25 cellular contexts compared by ENCODE assay signal in genomic region chr6:161482517-161482903, GRCh38.
DNase-seq lines count a peak whose midpoint lies in the region; ATAC-seq, FAIRE-seq and TF ChIP-seq lines count a peak whose summit lies in the region.
"Had no signal": no experiment of that assay in that cellular context is flagged by ENCODE, and none has a peak within 500 bp of the region (broad histone marks: within the 10 kb centered on the region; RNA-seq: fewer than 3 reads in every experiment).

No MANE protein-coding gene starts in this region.

- H3K27me3 ChIP-seq in skeletal muscle tissue (ENCODE audit: control insufficient read depth in 3 of 3, insufficient read depth in 3 of 3, low read length in 3 of 3), result no peaks in the 10 kb centered on the region
- H3K27me3 ChIP-seq: hepatocyte, ovary, vagina had no signal

- no peak overlapping the region for H3K4me3 Mint-ChIP-seq in nephron
- H3K4me3 Mint-ChIP-seq: activated naive CD8-positive, alpha-beta T cell; CD4-positive, alpha-beta T cell; naive B cell; stimulated activated effector memory CD8-positive, alpha-beta T cell treated with anti-CD3 and anti-CD28 coated beads, Interleukin-12 subunit alpha, Interleukin-12 subunit beta, amount 100 ng/mL, for 72 hours had no signal

- H3K27me3 Mint-ChIP-seq in nephron (ENCODE audit: low read depth), result peaks cover 4% of the 10 kb centered on the region
- H3K27me3 Mint-ChIP-seq: CD4-positive, alpha-beta T cell; naive B cell had no signal

- H3K4me1 Mint-ChIP-seq in nephron, result no peaks in the 10 kb centered on the region
- H3K4me1 Mint-ChIP-seq: naive B cell; stimulated activated effector memory CD8-positive, alpha-beta T cell treated with anti-CD3 and anti-CD28 coated beads, Interleukin-12 subunit alpha, Interleukin-12 subunit beta, amount 100 ng/mL, for 72 hours had no signal

- no peak overlapping the region for H3K9ac ChIP-seq in skeletal muscle tissue (ENCODE audit: low read depth in 1 of 3, low read length in 3 of 3)

- peaks cover 9 to 23% (median 14%) of the 10 kb centered on the region in 3 donors for H3K4me1 ChIP-seq in skeletal muscle tissue (ENCODE audit: control insufficient read depth in 3 of 3, insufficient read depth in 3 of 3, low read length in 3 of 3)

- TF ChIP-seq CTCF in fibroblast of villous mesenchyme (IDR thresholded peaks at IDR 0.05; ENCODE audit: insufficient read depth, low read depth, low read length), result no peak
- TF ChIP-seq CTCF in nephron (IDR thresholded peaks at IDR 0.05; ENCODE audit: unreplicated experiment in 3 of 3), result no peak

- DNase-seq in fibroblast of villous mesenchyme (ENCODE audit: low read depth) (peak; percentile 58), H54 (ENCODE audit: insufficient read length, low spot score) (no peak), islet precursor cell (no peak)
- DNase-seq: activated CD4-positive, alpha-beta T cell treated with anti-CD3 and anti-CD28 coated beads, Interleukin-2, amount 50 U/mL, for 4 hours; activated CD8-positive, alpha-beta memory T cell treated with anti-CD3 and anti-CD28 coated beads, Interleukin-2, amount 50 U/mL, for 48 hours; CD4-positive, alpha-beta T cell; Kasumi-1; mammary epithelial cell; naive B cell; NCI-H187; ovary; stimulated activated CD4-positive, alpha-beta T cell treated with anti-CD3 and anti-CD28 coated beads, Interleukin-2, amount 100 ng/mL, for 24 hours had no signal

- ATAC-seq in GM18858 (IDR thresholded peaks at IDR 0.05; ENCODE audit: unreplicated experiment), result no peak
- ATAC-seq: HCT116; stimulated activated effector memory CD8-positive, alpha-beta T cell treated with anti-CD3 and anti-CD28 coated beads, Interleukin-12 subunit alpha, Interleukin-12 subunit beta, amount 100 ng/mL, for 72 hours had no signal

- peak overlapping the region; percentile 17 for H3K27ac ChIP-seq in skeletal muscle tissue (ENCODE audit: low read depth, low read length)
- H3K27ac ChIP-seq: hepatocyte, ovary, thoracic aorta, vagina had no signal

- no peaks in the 10 kb centered on the region for H3K9me3 Mint-ChIP-seq in nephron
- H3K9me3 Mint-ChIP-seq: activated T-helper 2 cell treated with anti-CD3 and anti-CD28 coated beads, Interferon-gamma antibody, Interleukin-2, Interleukin-4, amounts not matched to agents 10 μg/mL and 5 μg/mL and 100 μg/mL, durations not matched to agents 14 hours and 24 hours and 36 hours; CD4-positive, alpha-beta T cell; stimulated activated effector memory CD8-positive, alpha-beta T cell treated with anti-CD3 and anti-CD28 coated beads, Interleukin-12 subunit alpha, Interleukin-12 subunit beta, amount 100 ng/mL, for 72 hours had no signal

- peak overlapping the region; percentile 85 to 91 (median 88) for H3K27ac Mint-ChIP-seq in nephron
- H3K27ac Mint-ChIP-seq: activated naive CD8-positive, alpha-beta T cell; activated T-helper 2 cell treated with anti-CD3 and anti-CD28 coated beads, Interferon-gamma antibody, Interleukin-2, Interleukin-4, amounts not matched to agents 10 μg/mL and 5 μg/mL and 100 μg/mL, durations not matched to agents 14 hours and 24 hours and 36 hours; CD4-positive, alpha-beta T cell; naive B cell; stimulated activated effector memory CD8-positive, alpha-beta T cell treated with anti-CD3 and anti-CD28 coated beads, Interleukin-12 subunit alpha, Interleukin-12 subunit beta, amount 100 ng/mL, for 72 hours had no signal

- FAIRE-seq in TTC549 (lab: Jason Lieb, UNC) (peak; percentile 83), H54 (lab: Jason Lieb, UNC) (no peak)
- FAIRE-seq: colon had no signal

- no peaks in the 10 kb centered on the region for H3K9me3 ChIP-seq in skeletal muscle tissue (ENCODE audit: control insufficient read depth in 3 of 3, low read length in 3 of 3)
- H3K9me3 ChIP-seq: ovary, thoracic aorta, vagina had no signal

- no peak overlapping the region for H3K4me3 ChIP-seq in fibroblast of villous mesenchyme (ENCODE audit: low read depth, low read length)
- no peak overlapping the region for H3K4me3 ChIP-seq in skeletal muscle tissue (ENCODE audit: low read length in 3 of 3)
- H3K4me3 ChIP-seq: hepatocyte, ovary, skin epidermis, thoracic aorta, vagina had no signal

- no peaks in the 10 kb centered on the region for H3K36me3 Mint-ChIP-seq in nephron (ENCODE audit: low read depth)
- H3K36me3 Mint-ChIP-seq: activated naive CD8-positive, alpha-beta T cell; naive B cell; stimulated activated effector memory CD8-positive, alpha-beta T cell treated with anti-CD3 and anti-CD28 coated beads, Interleukin-12 subunit alpha, Interleukin-12 subunit beta, amount 100 ng/mL, for 72 hours had no signal

- TF ChIP-seq POLR2A in H54 (IDR thresholded peaks at IDR 0.05; ENCODE audit: low read depth, low read length), result no peak

- H3K36me3 ChIP-seq in skeletal muscle tissue (ENCODE audit: control insufficient read depth in 3 of 3, insufficient read depth in 3 of 3, low read length in 3 of 3), result no peaks in the 10 kb centered on the region
- H3K36me3 ChIP-seq: ovary, thoracic aorta, vagina had no signal
